18 cellular contexts compared by ENCODE assay signal in the genomic region with DNA sequence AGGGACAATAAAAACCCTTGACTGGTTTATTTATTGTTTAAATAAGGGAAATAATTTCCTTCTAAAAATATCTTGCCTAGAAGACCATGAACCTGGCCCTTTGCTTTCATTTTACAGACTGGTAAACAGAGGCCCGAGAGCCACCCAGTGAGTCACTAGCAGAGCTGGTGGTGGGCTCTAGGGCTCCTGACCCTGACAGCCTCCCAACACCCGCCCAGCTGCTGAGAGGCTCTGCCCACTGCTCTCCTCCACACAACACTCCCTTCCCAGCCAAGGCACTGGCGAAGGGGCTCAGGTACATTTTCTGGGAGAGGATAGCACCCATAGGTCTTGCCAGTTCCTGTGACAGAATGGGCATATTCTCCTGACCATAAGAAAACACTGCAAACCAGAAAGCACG. TPM values are rescaled to one million over a fixed set of nuclear protein-coding genes. Genes with fewer than 3 reads are reported as not detected.
A peak's percentile ranks its signal among the peaks of the same experiment; 100 is the strongest.
DNase-seq lines count a peak whose midpoint lies in the region; ATAC-seq, FAIRE-seq and TF ChIP-seq lines count a peak whose summit lies in the region.
"Had no signal": no experiment of that assay in that cellular context is flagged by ENCODE, and none has a peak within 500 bp of the region (broad histone marks: within the 10 kb centered on the region; RNA-seq: fewer than 3 reads in every experiment).

No MANE protein-coding gene starts in this region.

- H3K4me2 ChIP-seq in astrocyte (ENCODE audit: low read length) = no peak overlapping the region

- TF ChIP-seq CTCF in C4-2B (conservative IDR thresholded peaks at IDR 0.05) (no peak), astrocyte (IDR thresholded peaks at IDR 0.05; ENCODE audit: insufficient read depth, low read depth, low read length) (no peak), mucosa of descending colon (IDR thresholded peaks at IDR 0.05) (no peak)

- H3K9me3 Mint-ChIP-seq in astrocyte (ENCODE audit: unreplicated experiment) = no peaks in the 10 kb centered on the region
- H3K9me3 Mint-ChIP-seq: CD8-positive, alpha-beta T cell had no signal

- H3K36me3 Mint-ChIP-seq in astrocyte (ENCODE audit: low read depth, unreplicated experiment) = peaks cover 41% of the 10 kb centered on the region

- no peaks in the 10 kb centered on the region for H3K27me3 ChIP-seq in astrocyte (ENCODE audit: insufficient read depth, low read length)

- no peaks in the 10 kb centered on the region for H3K4me1 Mint-ChIP-seq in astrocyte (ENCODE audit: low read depth, unreplicated experiment)
- H3K4me1 Mint-ChIP-seq: B cell had no signal

- no peak for FAIRE-seq in astrocyte (lab: Jason Lieb, UNC)
- FAIRE-seq: A204.1, D721Med, GM12892, GM19239, H1 had no signal

- no peak overlapping the region for H2AFZ ChIP-seq in astrocyte (ENCODE audit: low read depth, low read length)

- DNase-seq in astrocyte (ENCODE audit: low read depth) (no peak), mucosa of descending colon (peak in 2 of 3 donors; percentile 54 to 56), foreskin melanocyte (no peak)
- DNase-seq: CD8-positive, alpha-beta T cell; DMS153; DND-41; GDM1 had no signal

- H3K4me3 Mint-ChIP-seq in astrocyte (ENCODE audit: unreplicated experiment) = peak overlapping the region; percentile 20
- H3K4me3 Mint-ChIP-seq: B cell; CD8-positive, alpha-beta T cell had no signal

- H3K4me1 ChIP-seq in astrocyte (ENCODE audit: insufficient read depth, low read length) = peaks cover 4% of the 10 kb centered on the region
- peaks cover 39% of the 10 kb centered on the region for H3K4me1 ChIP-seq in mucosa of descending colon (ENCODE audit: low read depth)

- H3K4me3 ChIP-seq in astrocyte (ENCODE audit: insufficient read depth, low read depth, low read length) (no peak overlapping the region), mucosa of descending colon (no peak overlapping the region)
- H3K4me3 ChIP-seq: HAP-1 had no signal

- no peaks in the 10 kb centered on the region for H3K79me2 ChIP-seq in astrocyte (ENCODE audit: insufficient read depth, low read length)

- no peaks in the 10 kb centered on the region for H4K20me1 ChIP-seq in astrocyte (ENCODE audit: insufficient read depth, low read length)

- H3K27me3 Mint-ChIP-seq in astrocyte (ENCODE audit: low read depth, unreplicated experiment) = no peaks in the 10 kb centered on the region
- H3K27me3 Mint-ChIP-seq: B cell had no signal

- intact Hi-C loops in mucosa of descending colon (cut with DNase I, micrococcal nuclease) = no loop called here

- H3K27ac ChIP-seq in C4-2B (peak overlapping the region; percentile 61; the same call in 1 of the 2 replicates), astrocyte (ENCODE audit: low read depth, low read length) (no peak overlapping the region), temporal lobe (ENCODE audit: low read depth, low read length) (peak overlapping the region; percentile 61)

- ATAC-seq in mucosa of descending colon = no peak
- ATAC-seq in GM19023 (IDR thresholded peaks at IDR 0.05; ENCODE audit: unreplicated experiment) = no peak
- no peak for ATAC-seq in HG02884 (IDR thresholded peaks at IDR 0.05; ENCODE audit: unreplicated experiment)
- ATAC-seq: CD8-positive, alpha-beta T cell had no signal

- H3K9me3 ChIP-seq in astrocyte (ENCODE audit: insufficient read depth, low read depth, low read length) (no peaks in the 10 kb centered on the region), mucosa of descending colon (no peaks in the 10 kb centered on the region)
- H3K9me3 ChIP-seq: HAP-1 had no signal

- H3K9ac ChIP-seq in astrocyte (ENCODE audit: low read length) = no peak overlapping the region

- H3K27ac Mint-ChIP-seq in astrocyte (ENCODE audit: unreplicated experiment) = no peak overlapping the region
- H3K27ac Mint-ChIP-seq: B cell; CD8-positive, alpha-beta T cell had no signal

- no peaks in the 10 kb centered on the region for H3K36me3 ChIP-seq in astrocyte (ENCODE audit: insufficient read depth, low read length)
- H3K36me3 ChIP-seq in mucosa of descending colon (ENCODE audit: low read depth) = no peaks in the 10 kb centered on the region

RNA-seq across cellular contexts. Expression of gene PPEF2, which starts 18.1 kb away (rescaled TPM):
- total RNA-seq in astrocyte (not detected in 2 replicates), mucosa of descending colon (under 1 TPM in 2 of 3 donors, not detected in 1; 0.13 to 0.43 TPM), temporal lobe (under 0.01 TPM)
- total RNA-seq: H1 had no signal

RNA-seq across cellular contexts. Expression of gene NAAA, which starts 20.5 kb away (rescaled TPM):
- total RNA-seq in astrocyte (13.5 and 15.9 TPM in 2 replicates), mucosa of descending colon (100 to 1,000 TPM; 101 to 226 (median 163) TPM), temporal lobe (15.5 TPM)

Comparison
In these comparisons a context has a peak if more than half of its experiments do, and no peak if none do; other contexts are left out.
1. DNase-seq: peak in mucosa of descending colon (2 of 3); none in astrocyte (single experiment) and foreskin melanocyte (single experiment).